Comparison of ENCODE assay signal across 9 cellular contexts in genomic region chr1:32393832-32394140, GRCh38. TPM values are rescaled to one million over a fixed set of nuclear protein-coding genes. Genes with fewer than 3 reads are reported as not detected.
DNase-seq lines count a peak whose midpoint lies in the region; ATAC-seq and TF ChIP-seq lines count a peak whose summit lies in the region.
"Had no signal": no experiment of that assay in that cellular context is flagged by ENCODE, and none has a peak within 500 bp of the region (broad histone marks: within the 10 kb centered on the region; RNA-seq: fewer than 3 reads in every experiment).

No MANE protein-coding gene starts in this region.

- H3K9ac ChIP-seq in fibroblast of lung (ENCODE audit: insufficient read depth, low read length) = peak overlapping the region; percentile 91

- peak overlapping the region; percentile 83 for H2AFZ ChIP-seq in fibroblast of lung (ENCODE audit: low read length)

- peak; percentile 9 for DNase-seq in activated T-cell treated with anti-CD3 and anti-CD28 coated beads for 1 hour (ENCODE audit: low read depth)
- DNase-seq in activated T-cell treated with anti-CD3 and anti-CD28 coated beads, Interleukin-2, amount 50 U/mL, for 1 hour = no peak
- peak; percentile 47 to 52 for DNase-seq in activated CD4-positive, alpha-beta T cell treated with anti-CD3 and anti-CD28 coated beads, Interleukin-2, amount 50 U/mL, for 48 hours
- no peak for DNase-seq in fibroblast of lung (ENCODE audit: low read depth in 2 of 2)
- DNase-seq in NCI-H2171 treated with DMSO at 0.1 percent for 48 hours (lab: John Stamatoyannopoulos, UW) = no peak
- DNase-seq in NCI-H1694 (lab: John Stamatoyannopoulos, UW) = no peak

- peak overlapping the region; percentile 95 for H3K4me2 ChIP-seq in fibroblast of lung (ENCODE audit: extremely low read depth, insufficient read depth, low read length)

- H4K20me1 ChIP-seq in fibroblast of lung (ENCODE audit: control insufficient read depth, extremely low read depth, insufficient read depth, low read length) = no peaks in the 10 kb centered on the region

- H3K4me1 ChIP-seq in fibroblast of lung (ENCODE audit: control insufficient read depth, extremely low read depth, insufficient read depth, low read length) (peaks cover 10% of the 10 kb centered on the region), neutrophil (ENCODE audit: control insufficient read depth in 1 of 2, insufficient read depth in 1 of 2, low read depth in 1 of 2, low read length in 1 of 2) (peaks cover 51 to 52% of the 10 kb centered on the region in 2 experiments)

- H3K27me3 ChIP-seq in fibroblast of lung (ENCODE audit: control insufficient read depth, insufficient read depth, low read length) (no peaks in the 10 kb centered on the region), neutrophil (no peaks in the 10 kb centered on the region)

- no peaks in the 10 kb centered on the region for H3K9me3 ChIP-seq in fibroblast of lung (ENCODE audit: control insufficient read depth, insufficient read depth, low read depth, low read length)
- no peaks in the 10 kb centered on the region for H3K9me3 ChIP-seq in neutrophil

- H3K4me3 ChIP-seq in fibroblast of lung (replicated peaks in 1 of 4; ENCODE audit: control extremely low read depth in 1 of 4, insufficient read depth in 1 of 4, low read depth in 3 of 4, low read length in 4 of 4) (peak overlapping the region; percentile 75 to 91 (median 88)), neutrophil (ENCODE audit: low read depth in 1 of 2, low read length in 1 of 2) (peak overlapping the region; percentile 73 to 93)

- TF ChIP-seq CTCF in fibroblast of lung (conservative IDR thresholded peaks at IDR 0.05 in 1 of 2, IDR thresholded peaks at IDR 0.05 in 1 of 2; ENCODE audit: low read depth in 1 of 2, low read length in 2 of 2) = no peak
- TF ChIP-seq CTCF in neutrophil (IDR thresholded peaks at IDR 0.05) = no peak

- H3K36me3 ChIP-seq in fibroblast of lung (ENCODE audit: control insufficient read depth, insufficient read depth, low read length) = peaks cover 1% of the 10 kb centered on the region
- peaks cover 8% of the 10 kb centered on the region for H3K36me3 ChIP-seq in neutrophil

- peak; percentile 13 for ATAC-seq in HG03432 (IDR thresholded peaks at IDR 0.05; ENCODE audit: unreplicated experiment)

- H3K27ac ChIP-seq in fibroblast of lung (ENCODE audit: insufficient read depth, low read length) (peak overlapping the region; percentile 94), neutrophil (peak overlapping the region; percentile 88)

- H3K79me2 ChIP-seq in fibroblast of lung (ENCODE audit: control insufficient read depth, insufficient read depth, low read length) = peaks cover 20% of the 10 kb centered on the region

RNA-seq across cellular contexts. Expression of gene BSDC1, which starts 0.5 kb away (rescaled TPM):
- total RNA-seq in fibroblast of lung = 48.5 and 55.5 TPM in 2 replicates
- polyA plus RNA-seq in fibroblast of lung = 42.4 and 42.8 TPM in 2 replicates
- polyA plus RNA-seq in fibroblast of lung (2012) = 30.6 and 34.9 TPM in 2 replicates
- 32.2 and 33.6 TPM in 2 replicates for polyA minus RNA-seq in fibroblast of lung (ENCODE audit: low replicate concordance)

RNA-seq across cellular contexts. Expression of gene TSSK3, which starts 31.4 kb away (rescaled TPM):
- total RNA-seq in fibroblast of lung = 0.50 and 0.51 TPM in 2 replicates
- polyA plus RNA-seq in fibroblast of lung = 0.35 and 0.58 TPM in 2 replicates
- polyA plus RNA-seq in fibroblast of lung (2012) = 0.74 and 0.75 TPM in 2 replicates
- not detected in 2 replicates for polyA minus RNA-seq in fibroblast of lung (ENCODE audit: low replicate concordance)
- total RNA-seq: lung microvascular endothelial cell had no signal

RNA-seq across cellular contexts. Expression of gene FAM229A, which starts 31.5 kb away (rescaled TPM):
- total RNA-seq in fibroblast of lung = 0.77 and 0.99 TPM in 2 replicates
- polyA plus RNA-seq in fibroblast of lung = 0.53 and 0.77 TPM in 2 replicates
- 0.59 and 0.65 TPM in 2 replicates for polyA plus RNA-seq in fibroblast of lung (2012)
- polyA minus RNA-seq in fibroblast of lung (ENCODE audit: low replicate concordance) = 0.37 and 1.2 TPM in 2 replicates

RNA-seq across cellular contexts. Expression of gene MARCKSL1, which starts 57.8 kb away (rescaled TPM):
- 11.7 and 33.1 TPM in 2 replicates for total RNA-seq in fibroblast of lung
- polyA plus RNA-seq in fibroblast of lung = 79.1 and 107 TPM in 2 replicates
- polyA plus RNA-seq in fibroblast of lung (2012) = 69.7 and 85.1 TPM in 2 replicates
- 61.8 and 88.9 TPM in 2 replicates for polyA minus RNA-seq in fibroblast of lung (ENCODE audit: low replicate concordance)

Comparison
In these comparisons a context has a peak if more than half of its experiments do, and no peak if none do; other contexts are left out.
1. DNase-seq: peak in activated T-cell treated with anti-CD3 and anti-CD28 coated beads for 1 hour (single experiment) and activated CD4-positive, alpha-beta T cell treated with anti-CD3 and anti-CD28 coated beads, Interleukin-2, amount 50 U/mL, for 48 hours (2 of 2); none in activated T-cell treated with anti-CD3 and anti-CD28 coated beads, Interleukin-2, amount 50 U/mL, for 1 hour (single experiment), fibroblast of lung (0 of 2), NCI-H2171 treated with DMSO at 0.1 percent for 48 hours (single experiment) and NCI-H1694 (single experiment).